ENCODE assay signal across 1 cellular context in genomic region chr7:33923440-33924229, GRCh38.
TF ChIP-seq lines count a peak whose summit lies in the region.

No MANE protein-coding gene starts in this region.

TF ChIP-seq in SK-N-SH treated with all-trans-retinoic acid at 6 μM for 48 hours, 23 proteins besides CTCF, POLR2A, EP300 and RAD21 (continued from another document):
- TF ChIP-seq, protein P1, sequence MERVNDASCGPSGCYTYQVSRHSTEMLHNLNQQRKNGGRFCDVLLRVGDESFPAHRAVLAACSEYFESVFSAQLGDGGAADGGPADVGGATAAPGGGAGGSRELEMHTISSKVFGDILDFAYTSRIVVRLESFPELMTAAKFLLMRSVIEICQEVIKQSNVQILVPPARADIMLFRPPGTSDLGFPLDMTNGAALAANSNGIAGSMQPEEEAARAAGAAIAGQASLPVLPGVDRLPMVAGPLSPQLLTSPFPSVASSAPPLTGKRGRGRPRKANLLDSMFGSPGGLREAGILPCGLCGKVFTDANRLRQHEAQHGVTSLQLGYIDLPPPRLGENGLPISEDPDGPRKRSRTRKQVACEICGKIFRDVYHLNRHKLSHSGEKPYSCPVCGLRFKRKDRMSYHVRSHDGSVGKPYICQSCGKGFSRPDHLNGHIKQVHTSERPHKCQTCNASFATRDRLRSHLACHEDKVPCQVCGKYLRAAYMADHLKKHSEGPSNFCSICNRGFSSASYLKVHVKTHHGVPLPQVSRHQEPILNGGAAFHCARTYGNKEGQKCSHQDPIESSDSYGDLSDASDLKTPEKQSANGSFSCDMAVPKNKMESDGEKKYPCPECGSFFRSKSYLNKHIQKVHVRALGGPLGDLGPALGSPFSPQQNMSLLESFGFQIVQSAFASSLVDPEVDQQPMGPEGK (CRISPR knock-in tag; IDR thresholded peaks at IDR 0.05; ENCODE audit: borderline replicate concordance), result no peak
- no peak for TF ChIP-seq PPARA (CRISPR knock-in tag; IDR thresholded peaks at IDR 0.05; ENCODE audit: borderline replicate concordance)
- no peak for TF ChIP-seq CSDC2 (CRISPR knock-in tag; IDR thresholded peaks at IDR 0.05)
- TF ChIP-seq ZFP30 (CRISPR knock-in tag; IDR thresholded peaks at IDR 0.05), result no peak
- TF ChIP-seq, protein P2, sequence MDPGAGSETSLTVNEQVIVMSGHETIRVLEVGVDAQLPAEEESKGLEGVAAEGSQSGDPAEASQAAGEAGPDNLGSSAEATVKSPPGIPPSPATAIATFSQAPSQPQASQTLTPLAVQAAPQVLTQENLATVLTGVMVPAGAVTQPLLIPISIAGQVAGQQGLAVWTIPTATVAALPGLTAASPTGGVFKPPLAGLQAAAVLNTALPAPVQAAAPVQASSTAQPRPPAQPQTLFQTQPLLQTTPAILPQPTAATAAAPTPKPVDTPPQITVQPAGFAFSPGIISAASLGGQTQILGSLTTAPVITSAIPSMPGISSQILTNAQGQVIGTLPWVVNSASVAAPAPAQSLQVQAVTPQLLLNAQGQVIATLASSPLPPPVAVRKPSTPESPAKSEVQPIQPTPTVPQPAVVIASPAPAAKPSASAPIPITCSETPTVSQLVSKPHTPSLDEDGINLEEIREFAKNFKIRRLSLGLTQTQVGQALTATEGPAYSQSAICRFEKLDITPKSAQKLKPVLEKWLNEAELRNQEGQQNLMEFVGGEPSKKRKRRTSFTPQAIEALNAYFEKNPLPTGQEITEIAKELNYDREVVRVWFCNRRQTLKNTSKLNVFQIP (CRISPR knock-in tag; IDR thresholded peaks at IDR 0.05; ENCODE audit: borderline replicate concordance, low read depth), result no peak
